In the genomic region with DNA sequence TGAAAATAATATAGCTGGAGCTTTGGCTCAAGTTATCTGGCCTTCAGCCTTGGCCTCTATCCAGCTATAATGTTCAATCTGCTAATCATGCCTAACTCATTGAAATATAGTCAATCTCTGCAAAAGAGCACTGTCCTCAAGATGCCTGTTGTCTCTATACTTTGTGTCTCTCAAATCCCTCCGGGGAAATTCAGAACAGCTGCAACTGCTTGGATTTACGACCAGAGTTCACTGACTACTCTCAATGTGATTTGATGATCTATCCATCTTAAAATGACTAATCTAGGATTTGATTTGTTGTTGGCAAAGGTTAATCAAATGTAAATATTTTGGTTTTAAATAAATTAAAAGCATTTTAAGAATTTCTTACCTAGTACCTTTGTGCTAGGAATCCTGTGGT, we compare ENCODE assay signal across 25 cellular contexts. TPM values are rescaled to one million over a fixed set of nuclear protein-coding genes. Genes with fewer than 3 reads are reported as not detected.
A peak's percentile ranks its signal among the peaks of the same experiment; 100 is the strongest.
DNase-seq lines count a peak whose midpoint lies in the region; ATAC-seq and TF ChIP-seq lines count a peak whose summit lies in the region.
"Had no signal": no experiment of that assay in that cellular context is flagged by ENCODE, and none has a peak within 500 bp of the region (broad histone marks: within the 10 kb centered on the region; RNA-seq: fewer than 3 reads in every experiment).

No MANE protein-coding gene starts in this region.

- H3K9me3 Mint-ChIP-seq in nephron, result peaks cover 16% of the 10 kb centered on the region
- no peaks in the 10 kb centered on the region for H3K9me3 Mint-ChIP-seq in activated naive CD4-positive, alpha-beta T cell treated with anti-CD3 and anti-CD28 coated beads for 36 hours

- no peaks in the 10 kb centered on the region for H3K79me2 ChIP-seq in ACC112 (ENCODE audit: control insufficient read depth, insufficient read depth, low read length, unreplicated experiment)

- CTCF ChIA-PET in IMR-90 (lab: Yijun Ruan, JAX), result interaction anchor here (1.0 kb wide), 1 partner anchor 9 kb away, joined by 3 read pairs; no protein-coding TSS in a partner anchor
- CTCF ChIA-PET in activated naive CD4-positive, alpha-beta T cell treated with anti-CD3 and anti-CD28 coated beads for 36 hours (lab: Charles Lee), result no interaction called here

- H3K14ac ChIP-seq in IMR-90 (replicated peaks; ENCODE audit: low read depth, low read length), result no peak overlapping the region

- peaks cover 21% of the 10 kb centered on the region for H3K4me1 Mint-ChIP-seq in nephron
- H3K4me1 Mint-ChIP-seq in activated naive CD4-positive, alpha-beta T cell treated with anti-CD3 and anti-CD28 coated beads for 36 hours (ENCODE audit: low read depth), result no peaks in the 10 kb centered on the region
- H3K4me1 Mint-ChIP-seq: activated CD4-positive, alpha-beta memory T cell treated with anti-CD3 and anti-CD28 coated beads, Interleukin-2, amount 10 ng/mL, durations not matched to agents 7 days and 5 days; CD4-positive, CD25-positive, alpha-beta regulatory T cell; naive thymus-derived CD8-positive, alpha-beta T cell; WTC11 had no signal

- no peak overlapping the region for H2AK9ac ChIP-seq in IMR-90 (replicated peaks; ENCODE audit: low read depth, low read length, poor library complexity)

- peak overlapping the region; percentile 44 for H2BK5ac ChIP-seq in IMR-90 (ENCODE audit: low read depth, low read length, poor library complexity, severe bottlenecking)

- TF ChIP-seq POLR2A in IMR-90 (IDR thresholded peaks at IDR 0.05; ENCODE audit: low read depth, low read length), result no peak

- H3K27ac Mint-ChIP-seq in nephron, result peak overlapping the region; percentile 26 to 84 (median 50)
- H3K27ac Mint-ChIP-seq in activated naive CD4-positive, alpha-beta T cell treated with anti-CD3 and anti-CD28 coated beads for 36 hours, result no peak overlapping the region
- H3K27ac Mint-ChIP-seq: activated CD4-positive, alpha-beta memory T cell treated with anti-CD3 and anti-CD28 coated beads, Interleukin-2, amount 10 ng/mL, durations not matched to agents 7 days and 5 days; CD4-positive, CD25-positive, alpha-beta regulatory T cell; effector memory CD8-positive, alpha-beta T cell; naive thymus-derived CD8-positive, alpha-beta T cell; WTC11 had no signal

- no peaks in the 10 kb centered on the region for H3K27me3 ChIP-seq in ACC112 (ENCODE audit: insufficient read depth, low read length)
- no peaks in the 10 kb centered on the region for H3K27me3 ChIP-seq in IMR-90 (ENCODE audit: control insufficient read depth, insufficient read depth, low read length)
- no peaks in the 10 kb centered on the region for H3K27me3 ChIP-seq in ascending aorta
- H3K27me3 ChIP-seq: brain microvascular endothelial cell, ovary, stomach had no signal

- intact Hi-C loops in IMR-90 (cut with micrococcal nuclease), result loop anchor here (2.0 to 5.0 kb wide), 3 partner anchors 16 to 84 kb away; a partner anchor contains a TSS
- intact Hi-C loops in ascending aorta (cut with DNase I), result loop anchor here (5.0 kb wide), 1 partner anchor 84 kb away; no protein-coding TSS in a partner anchor
- intact Hi-C loops in activated naive CD4-positive, alpha-beta T cell treated with anti-CD3 and anti-CD28 coated beads for 36 hours (cut with micrococcal nuclease), result loop anchor here (10.0 kb wide), 1 partner anchor 64 kb away; no protein-coding TSS in a partner anchor

- no CpG with 5 or more reads among the region's 2 CpGs for WGBS in IMR-90 (ENCODE audit: extremely low coverage in 2 of 2, insufficient read length in 1 of 2), 2 experiments

- H4K5ac ChIP-seq in IMR-90 (ENCODE audit: low read depth, low read length), result peak overlapping the region; percentile 3; the same call in 1 of the 2 replicates

- H3K79me1 ChIP-seq in IMR-90 (ENCODE audit: low read depth in 1 of 2, low read length in 2 of 2), result no peaks in the 10 kb centered on the region

- H3K4me3 ChIP-seq in ACC112 (ENCODE audit: low read depth, low read length) (peak overlapping the region; percentile 48), IMR-90 (ENCODE audit: insufficient read depth, low read depth, low read length) (no peak overlapping the region), ascending aorta (no peak overlapping the region)
- H3K4me3 ChIP-seq: ovary, stomach had no signal

- no peak overlapping the region for H2BK15ac ChIP-seq in IMR-90 (ENCODE audit: low read depth, low read length)

- no peak overlapping the region for H3K4me3 Mint-ChIP-seq in nephron
- H3K4me3 Mint-ChIP-seq in activated naive CD4-positive, alpha-beta T cell treated with anti-CD3 and anti-CD28 coated beads for 36 hours, result no peak overlapping the region
- H3K4me3 Mint-ChIP-seq: activated CD4-positive, alpha-beta memory T cell treated with anti-CD3 and anti-CD28 coated beads, Interleukin-2, amount 10 ng/mL, durations not matched to agents 7 days and 5 days; CD4-positive, CD25-positive, alpha-beta regulatory T cell; effector memory CD8-positive, alpha-beta T cell; naive thymus-derived CD8-positive, alpha-beta T cell; WTC11 had no signal

- TF ChIP-seq CTCF in IMR-90 (conservative IDR thresholded peaks at IDR 0.05; ENCODE audit: low read depth, low read length) (no peak), ascending aorta (IDR thresholded peaks at IDR 0.05) (no peak), nephron (IDR thresholded peaks at IDR 0.05; ENCODE audit: unreplicated experiment in 3 of 3) (no peak)

- H3K36me3 ChIP-seq in ACC112 (ENCODE audit: insufficient read depth, low read length), result peaks cover 10% of the 10 kb centered on the region
- H3K36me3 ChIP-seq in IMR-90 (ENCODE audit: control insufficient read depth, insufficient read depth, low read length), result peaks cover 3% of the 10 kb centered on the region; the same call in 1 of the 2 replicates
- H3K36me3 ChIP-seq in ascending aorta, result no peaks in the 10 kb centered on the region
- H3K36me3 ChIP-seq: brain microvascular endothelial cell, ovary, stomach had no signal

- no peak overlapping the region; the same call in 1 of the 2 replicates for H3K9ac ChIP-seq in IMR-90 (ENCODE audit: low read depth, low read length)

- no peak overlapping the region; the same call in 1 of the 2 replicates for H3K56ac ChIP-seq in IMR-90 (ENCODE audit: extremely low read depth, insufficient read depth, low read length)

- H3K9me3 ChIP-seq in IMR-90 (ENCODE audit: control insufficient read depth, insufficient read depth, low read length), result no peaks in the 10 kb centered on the region
- H3K9me3 ChIP-seq in ascending aorta, result no peaks in the 10 kb centered on the region
- H3K9me3 ChIP-seq: ovary, stomach had no signal

- DNase-seq in IMR-90 (peak; percentile 5), ascending aorta (ENCODE audit: low spot score in 2 of 2) (no peak), HUDEP-2 (lab: John Stamatoyannopoulos, UW; ENCODE audit: unreplicated experiment in 76 of 76) (no peak), putamen (ENCODE audit: low spot score) (no peak)
- DNase-seq in activated naive CD4-positive, alpha-beta T cell treated with anti-CD3 and anti-CD28 coated beads for 36 hours, result no peak
- DNase-seq: activated CD4-positive, alpha-beta memory T cell treated with anti-CD3 and anti-CD28 coated beads, Interleukin-2, amount 10 ng/mL, durations not matched to agents 7 days and 5 days; activated effector memory CD4-positive, alpha-beta T cell treated with Interleukin-2 at 50 U/mL for 16 hours; brain microvascular endothelial cell; CD4-positive, CD25-positive, alpha-beta regulatory T cell; DMS153; effector memory CD8-positive, alpha-beta T cell; GDM1; naive thymus-derived CD8-positive, alpha-beta T cell; NCI-H1105 treated with DMSO at 0.1 percent for 48 hours; NCI-H2081 treated with DMSO at 0.1 percent for 48 hours; NCI-H510A treated with DMSO at 0.1 percent for 48 hours; ovary; right cardiac atrium; stomach; T1000 had no signal

- peak overlapping the region; percentile 43; the same call in 1 of the 2 replicates for H2BK20ac ChIP-seq in IMR-90 (ENCODE audit: low read depth, low read length)

- no peak overlapping the region for H3K23ac ChIP-seq in IMR-90 (ENCODE audit: low read depth, low read length)

- no peaks in the 10 kb centered on the region for H4K20me1 ChIP-seq in IMR-90 (ENCODE audit: insufficient read depth, low read length)

- H3K4me1 ChIP-seq in ACC112 (ENCODE audit: control insufficient read depth, insufficient read depth, low read length, unreplicated experiment), result peaks cover 53% of the 10 kb centered on the region
- peaks cover 8% of the 10 kb centered on the region for H3K4me1 ChIP-seq in IMR-90 (ENCODE audit: control insufficient read depth, insufficient read depth, low read length)
- H3K4me1 ChIP-seq in ascending aorta, result peaks cover 0 to 34% of the 10 kb centered on the region in 2 donors

- no peak overlapping the region for H2AK5ac ChIP-seq in IMR-90 (ENCODE audit: low read depth, low read length)

- peaks cover 15% of the 10 kb centered on the region for H3K36me3 Mint-ChIP-seq in nephron (ENCODE audit: low read depth)
- no peaks in the 10 kb centered on the region for H3K36me3 Mint-ChIP-seq in activated naive CD4-positive, alpha-beta T cell treated with anti-CD3 and anti-CD28 coated beads for 36 hours (ENCODE audit: low read depth)
- H3K36me3 Mint-ChIP-seq: CD4-positive, CD25-positive, alpha-beta regulatory T cell had no signal

- H4K91ac ChIP-seq in IMR-90 (ENCODE audit: insufficient read depth, low read depth, low read length), result no peak overlapping the region

- peak; percentile 13 for ATAC-seq in IMR-90 (ENCODE audit: low read depth)
- ATAC-seq: effector memory CD8-positive, alpha-beta T cell; esophagus mucosa; naive thymus-derived CD8-positive, alpha-beta T cell; right cardiac atrium; WTC11 had no signal

- H4K8ac ChIP-seq in IMR-90 (ENCODE audit: low read depth in 2 of 2, low read length in 2 of 2), result peak overlapping the region in 1 of 2 experiments; percentile 13; a peak in 1 of 4 replicates

- H3K4ac ChIP-seq in IMR-90 (ENCODE audit: low read depth, low read length), result peak overlapping the region; percentile 17; the same call in 1 of the 2 replicates

- BruUV-seq in IMR-90 (replicated peaks; lab: Mats Ljungman, UMichigan), result no TSS peak

- no peaks in the 10 kb centered on the region for H3K9me1 ChIP-seq in IMR-90 (ENCODE audit: insufficient read depth, low read length)

- TF ChIP-seq RAD21 in IMR-90 (IDR thresholded peaks at IDR 0.05; ENCODE audit: low read length), result no peak

- 0 out of 2 replicates have a peak overlapping the region, but pooled peaks have one; percentile 38 for H2BK120ac ChIP-seq in IMR-90 (ENCODE audit: low read depth, low read length)

- H3K27ac ChIP-seq in ACC112 (ENCODE audit: low read depth, low read length) (peak overlapping the region; percentile 78), IMR-90 (ENCODE audit: insufficient read depth, low read length) (peak overlapping the region; percentile 23; the same call in 1 of the 2 replicates), ascending aorta (peak overlapping the region; percentile 19 to 34)
- H3K27ac ChIP-seq: brain microvascular endothelial cell, ovary, RWPE1 had no signal

- no peaks in the 10 kb centered on the region for H3K27me3 Mint-ChIP-seq in nephron (ENCODE audit: low read depth)
- H3K27me3 Mint-ChIP-seq in activated naive CD4-positive, alpha-beta T cell treated with anti-CD3 and anti-CD28 coated beads for 36 hours (ENCODE audit: low read depth), result peaks cover 4% of the 10 kb centered on the region
- H3K27me3 Mint-ChIP-seq: activated CD4-positive, alpha-beta memory T cell treated with anti-CD3 and anti-CD28 coated beads, Interleukin-2, amount 10 ng/mL, durations not matched to agents 7 days and 5 days; effector memory CD8-positive, alpha-beta T cell had no signal

- H3K18ac ChIP-seq in IMR-90 (ENCODE audit: low read depth, low read length), result peak overlapping the region; percentile 24; the same call in 1 of the 2 replicates

- dilution Hi-C loops in IMR-90 (cut with HindIII; ENCODE audit: low sequenced_read_pairs, unreplicated experiment), result no loop called here

- in situ Hi-C loops in IMR-90 (cut with MboI; ENCODE audit: low sequenced_read_pairs), result no loop called here

- H2AFZ ChIP-seq in ACC112 (ENCODE audit: low read length, unreplicated experiment) (no peak overlapping the region), IMR-90 (replicated peaks; ENCODE audit: low read length, poor library complexity) (no peak overlapping the region)

- POLR2A ChIA-PET in IMR-90 (lab: Charles Lee; ENCODE audit: unreplicated experiment), result no interaction called here

- H3K4me2 ChIP-seq in IMR-90 (ENCODE audit: low read depth, low read length), result peak overlapping the region; percentile 18; the same call in 1 of the 2 replicates

RNA-seq across cellular contexts. Expression of a gene that starts 40.9 kb away (rescaled TPM):
- total RNA-seq in IMR-90 (2012; rRNA removed) (13.1 and 16.7 TPM in 2 replicates), ascending aorta (41.8 TPM)
- 3.8 and 4.8 TPM in 2 replicates for polyA plus RNA-seq in IMR-90 (2012; rRNA removed)
- polyA plus RNA-seq in IMR-90 (2012; cell fraction: cytosol; rRNA removed), result 2.1 and 2.8 TPM in 2 replicates
- 2.7 and 10.2 TPM in 2 replicates for polyA plus RNA-seq in IMR-90 (2012; cell fraction: nucleus; rRNA removed; ENCODE audit: low replicate concordance)
- not detected for total RNA-seq in activated naive CD4-positive, alpha-beta T cell treated with anti-CD3 and anti-CD28 coated beads for 36 hours
- total RNA-seq: activated CD4-positive, alpha-beta memory T cell treated with anti-CD3 and anti-CD28 coated beads, Interleukin-2, amount 10 ng/mL, durations not matched to agents 7 days and 5 days; naive thymus-derived CD8-positive, alpha-beta T cell had no signal
- polyA plus RNA-seq: CD4-positive, CD25-positive, alpha-beta regulatory T cell; naive thymus-derived CD8-positive, alpha-beta T cell had no signal

Comparison
In these comparisons a context has a peak if more than half of its experiments do, and no peak if none do; other contexts are left out.
1. H3K27ac ChIP-seq: peak in every context shown above with its lines; median percentile 78 in ACC112; 26 in ascending aorta; 23 in IMR-90.
2. RNA of a gene that starts 40.9 kb away (total RNA-seq): 41.8 TPM in ascending aorta (single experiment) and 13.1 to 16.7 TPM in IMR-90; not detected in activated naive CD4-positive, alpha-beta T cell treated with anti-CD3 and anti-CD28 coated beads for 36 hours; every median in the first group is over 10 times any median in the second.